1 cellular context compared by ENCODE assay signal in genomic region chr2:130346041-130346740, GRCh38.
A peak's percentile ranks its signal among the peaks of the same experiment; 100 is the strongest.
TF ChIP-seq lines count a peak whose summit lies in the region.

No MANE protein-coding gene starts in this region.

TF ChIP-seq in K562, 482 proteins besides CTCF, POLR2A, EP300 and RAD21:
- TF ChIP-seq RBFOX2 (IDR thresholded peaks at IDR 0.05; ENCODE audit: low read depth, low read length) (peak; percentile 45; the same call in 1 of the 2 replicates), YY1 (IDR thresholded peaks at IDR 0.05; ENCODE audit: borderline replicate concordance in 1 of 3, control insufficient read depth in 1 of 3, extremely low read depth in 1 of 3, insufficient read depth in 3 of 3, insufficient read length in 1 of 3, insufficient replicate concordance in 2 of 3, low read depth in 1 of 3, low read length in 2 of 3) (peak in 1 of 3 experiments; percentile 9), HBP1 (CRISPR knock-in tag; IDR thresholded peaks at IDR 0.05) (no peak)
